32 cellular contexts compared by ENCODE assay signal in genomic region chrX:106780664-106781377, GRCh38. TPM values are rescaled to one million over a fixed set of nuclear protein-coding genes. Genes with fewer than 3 reads are reported as not detected.
DNase-seq lines count a peak whose midpoint lies in the region; ATAC-seq, FAIRE-seq and TF ChIP-seq lines count a peak whose summit lies in the region.
"Had no signal": no experiment of that assay in that cellular context is flagged by ENCODE, and none has a peak within 500 bp of the region (broad histone marks: within the 10 kb centered on the region; RNA-seq: fewer than 3 reads in every experiment).

No MANE protein-coding gene starts in this region.

- no peak overlapping the region for H2BK12ac ChIP-seq in mesenchymal stem cell (ENCODE audit: low read length in 2 of 2)

- peak in 1 of 2 experiments; percentile 38 for DNase-seq in A549 (ENCODE audit: low read depth in 1 of 2, low spot score in 1 of 2)
- peak; percentile 44 for DNase-seq in RCC 7860 (ENCODE audit: low spot score)
- peak; percentile 42 for DNase-seq in hepatocyte (ENCODE audit: low spot score)
- no peak for DNase-seq in mesenchymal stem cell
- no peak for DNase-seq in GOT3 (lab: John Stamatoyannopoulos, UW)
- DNase-seq in GM19240 (ENCODE audit: insufficient read length, low spot score), result no peak
- DNase-seq in stimulated activated naive CD4-positive, alpha-beta T cell (lab: John Stamatoyannopoulos, UW), result no peak
- DNase-seq: activated CD4-positive, alpha-beta T cell treated with anti-CD3 and anti-CD28 coated beads for 48 hours; activated T-cell treated with anti-CD3 and anti-CD28 coated beads, Interleukin-2, amount 50 U/mL, for 24 hours; dorsolateral prefrontal cortex; EL; head of caudate nucleus; HFFc6; Karpas-422; left ventricle myocardium inferior; naive thymus-derived CD8-positive, alpha-beta T cell; NCI-H1694; NCI-H524 treated with DMSO at 0.1 percent for 48 hours; NK-92 treated with Interleukin-12 subunit alpha and Interleukin-12 subunit beta, amount 100 ng/mL, for 24 hours; PC-3; retina; Right ventricle myocardium superior; stimulated activated CD4-positive, alpha-beta T cell treated with anti-CD3 and anti-CD28 coated beads, Interleukin-1b, Interleukin-23, amount 100 ng/mL, for 48 hours; T-helper 9 cell; tibial artery; WERI-Rb-1 had no signal

- TF ChIP-seq EP300 in A549 (IDR thresholded peaks at IDR 0.05), result no peak

- H3K4ac ChIP-seq in mesenchymal stem cell (ENCODE audit: low read depth in 1 of 2, low read length in 2 of 2), result no peak overlapping the region

- H2BK15ac ChIP-seq in mesenchymal stem cell (ENCODE audit: low read depth, poor library complexity, severe bottlenecking), result no peak overlapping the region

- no peak for TF ChIP-seq POLR2A in A549 (IDR thresholded peaks at IDR 0.05; ENCODE audit: low read length)

- 3% methylated on average over 1 of the region's 1 CpG for WGBS in A549 (ENCODE audit: missing lambda C conversion rate)
- WGBS in hepatocyte (ENCODE audit: low lambda C conversion rate, missing lambda C conversion rate), result 39% methylated on average over 1 of the region's 1 CpG
- WGBS in mesenchymal stem cell, result 63% methylated on average over 1 of the region's 1 CpG

- no peaks in the 10 kb centered on the region for H4K20me1 ChIP-seq in hepatocyte (ENCODE audit: insufficient read depth, poor library complexity, severe bottlenecking)

- no peak overlapping the region for H4K91ac ChIP-seq in mesenchymal stem cell (ENCODE audit: low read length)

- no peak overlapping the region for H2BK120ac ChIP-seq in mesenchymal stem cell (ENCODE audit: low read depth, low read length)

- no peak overlapping the region for H3K14ac ChIP-seq in mesenchymal stem cell (ENCODE audit: low read length in 2 of 2)

- POLR2A ChIA-PET in A549 (lab: Yijun Ruan, JAX), result no interaction called here

- no peak overlapping the region for H3K18ac ChIP-seq in mesenchymal stem cell (ENCODE audit: low read depth in 1 of 2, low read length in 2 of 2)

- H3K4me3 ChIP-seq in A549 (no peak overlapping the region), hepatocyte (no peak overlapping the region), mesenchymal stem cell (ENCODE audit: insufficient read depth in 1 of 2, low read depth in 1 of 2, low read length in 2 of 2) (no peak overlapping the region)
- H3K4me3 ChIP-seq: BLaER1 treated with 17β-estradiol and CSF1 and Interleukin-3, amounts not matched to agents 10 nM and 100 nM; dorsolateral prefrontal cortex; GM23248; left ventricle myocardium inferior; smooth muscle cell; tibial artery had no signal

- TF ChIP-seq RAD21 in A549 (conservative IDR thresholded peaks at IDR 0.05 in 1 of 2, IDR thresholded peaks at IDR 0.05 in 1 of 2), result no peak

- peak; percentile 78 for FAIRE-seq in A549 (lab: Jason Lieb, UNC)
- peak; percentile 98 for FAIRE-seq in RCC 7860 (lab: Jason Lieb, UNC)
- FAIRE-seq: GM12891 had no signal

- no peak for TF ChIP-seq CTCF in A549 (IDR thresholded peaks at IDR 0.05)
- TF ChIP-seq CTCF in hepatocyte (IDR thresholded peaks at IDR 0.05; ENCODE audit: poor library complexity), result no peak

- H2AK5ac ChIP-seq in mesenchymal stem cell (ENCODE audit: low read length, severe bottlenecking), result no peak overlapping the region

- H3K27me3 ChIP-seq in hepatocyte (no peaks in the 10 kb centered on the region), mesenchymal stem cell (ENCODE audit: control insufficient read depth in 1 of 2, insufficient read depth in 1 of 2, low read length in 2 of 2) (peaks cover 0 to 29% of the 10 kb centered on the region in 2 experiments)
- H3K27me3 ChIP-seq: tibial artery had no signal

- no peak overlapping the region for H3K9ac ChIP-seq in mesenchymal stem cell (ENCODE audit: low read length)
- H3K9ac ChIP-seq: BLaER1 treated with 17β-estradiol and CSF1 and Interleukin-3, amounts not matched to agents 10 nM and 100 nM; GM23248 had no signal

- ATAC-seq in A549, result peak; percentile 72 to 74
- no peak for ATAC-seq in GM21786 (IDR thresholded peaks at IDR 0.05; ENCODE audit: unreplicated experiment)
- ATAC-seq: naive thymus-derived CD8-positive, alpha-beta T cell; PC-3 had no signal

- H3K79me2 ChIP-seq in hepatocyte, result no peaks in the 10 kb centered on the region

- no peaks in the 10 kb centered on the region for H3K36me3 ChIP-seq in hepatocyte (replicated peaks; ENCODE audit: insufficient read depth, low read depth)
- no peaks in the 10 kb centered on the region for H3K36me3 ChIP-seq in mesenchymal stem cell (ENCODE audit: control insufficient read depth in 1 of 2, insufficient read depth in 2 of 2, low read depth in 1 of 2, low read length in 2 of 2)
- H3K36me3 ChIP-seq: BLaER1 treated with 17β-estradiol and CSF1 and Interleukin-3, amounts not matched to agents 10 nM and 100 nM; left ventricle myocardium inferior; tibial artery; WERI-Rb-1 had no signal

- H3K4me1 ChIP-seq in A549 (peaks cover 19% of the 10 kb centered on the region), hepatocyte (ENCODE audit: insufficient read depth) (peaks cover 5% of the 10 kb centered on the region), mesenchymal stem cell (ENCODE audit: control insufficient read depth, insufficient read depth, low read depth, low read length) (no peaks in the 10 kb centered on the region)
- H3K4me1 ChIP-seq: BLaER1 treated with 17β-estradiol and CSF1 and Interleukin-3, amounts not matched to agents 10 nM and 100 nM; left ventricle myocardium inferior; tibial artery had no signal

- no peak overlapping the region for H2BK5ac ChIP-seq in mesenchymal stem cell (ENCODE audit: low read depth, low read length, poor library complexity, severe bottlenecking)

- H2AFZ ChIP-seq in hepatocyte, result no peak overlapping the region
- no peak overlapping the region for H2AFZ ChIP-seq in mesenchymal stem cell (ENCODE audit: low read depth, low read length)
- H2AFZ ChIP-seq: GM23248 had no signal

- H3K23ac ChIP-seq in mesenchymal stem cell (ENCODE audit: low read length in 2 of 2), result no peak overlapping the region

- H4K8ac ChIP-seq in mesenchymal stem cell (ENCODE audit: low read length), result no peak overlapping the region

- CTCF ChIA-PET in A549 (lab: Yijun Ruan, JAX), result interaction anchor here (2.4 kb wide), 1 partner anchor 300 kb away, joined by 10 read pairs; no protein-coding TSS in a partner anchor

- peak overlapping the region; percentile 30 to 44; a peak in 2 of 6 replicates for H3K27ac ChIP-seq in A549
- peak overlapping the region; percentile 77 for H3K27ac ChIP-seq in hepatocyte
- peak overlapping the region; percentile 23 for H3K27ac ChIP-seq in mesenchymal stem cell (ENCODE audit: low read length, poor library complexity, severe bottlenecking)
- H3K27ac ChIP-seq: BLaER1 treated with 17β-estradiol and CSF1 and Interleukin-3, amounts not matched to agents 10 nM and 100 nM; dorsolateral prefrontal cortex; GM23248; left ventricle myocardium inferior; tibial artery; WERI-Rb-1 had no signal

- H3K9me3 ChIP-seq in A549, result no peaks in the 10 kb centered on the region
- no peaks in the 10 kb centered on the region for H3K9me3 ChIP-seq in hepatocyte (ENCODE audit: low read depth)
- no peaks in the 10 kb centered on the region for H3K9me3 ChIP-seq in mesenchymal stem cell (ENCODE audit: control insufficient read depth, low read length)
- H3K9me3 ChIP-seq: BLaER1 treated with 17β-estradiol and CSF1 and Interleukin-3, amounts not matched to agents 10 nM and 100 nM; left ventricle myocardium inferior; tibial artery had no signal

- H3K4me2 ChIP-seq in A549, result peak overlapping the region; percentile 62
- peak overlapping the region; percentile 38 for H3K4me2 ChIP-seq in hepatocyte
- H3K4me2 ChIP-seq in mesenchymal stem cell (ENCODE audit: low read length, poor library complexity, severe bottlenecking), result no peak overlapping the region
- H3K4me2 ChIP-seq: BLaER1 treated with 17β-estradiol and CSF1 and Interleukin-3, amounts not matched to agents 10 nM and 100 nM; smooth muscle cell had no signal

- H3K79me1 ChIP-seq in mesenchymal stem cell (replicated peaks; ENCODE audit: low read length, poor library complexity, severe bottlenecking), result no peaks in the 10 kb centered on the region

- no peaks in the 10 kb centered on the region for H3K9me2 ChIP-seq in hepatocyte (replicated peaks; ENCODE audit: insufficient read depth)

TF ChIP-seq in A549, 52 proteins besides CTCF, POLR2A, EP300 and RAD21:
- TF ChIP-seq FOSL2 (IDR thresholded peaks at IDR 0.05), result no peak
- 0 out of 2 replicates have a peak, but pooled peaks have one; percentile 8 for TF ChIP-seq FOSL2 (CRISPR knock-in tag; IDR thresholded peaks at IDR 0.05)
- 0 out of 4 replicates have a peak, but pooled peaks of 1 of the 2 experiments have one; percentile 45 for TF ChIP-seq CEBPB (IDR thresholded peaks at IDR 0.05)
- no peak for TF ChIP-seq MYC (IDR thresholded peaks at IDR 0.05; ENCODE audit: borderline replicate concordance, low read length)
- no peak for TF ChIP-seq KDM5A (IDR thresholded peaks at IDR 0.05)

RNA-seq across cellular contexts. Expression of gene TBC1D8B, which starts 21.7 kb away (rescaled TPM):
- polyA plus RNA-seq in A549 (2011; rRNA removed) (2.9 and 3.3 TPM in 2 replicates), A549 (2017; fragmentation: RNase III; extraction: RNeasy Plus Mini Kit Qiagen cat#74134 plus additional on column Dnase treatment) (2.6 to 3.3 TPM (median 3.2 TPM) in 3 replicates), hepatocyte (6.4 and 9.8 TPM in 2 replicates)
- polyA plus RNA-seq in A549 (2012; cell fraction: cytosol; rRNA removed), result 0.14 and 0.22 TPM in 2 replicates
- polyA plus RNA-seq in A549 (2012; cell fraction: nucleus; rRNA removed), result 0.11 and 0.22 TPM in 2 replicates
- 1.3 and 1.6 TPM in 2 replicates for polyA minus RNA-seq in A549 (2011; rRNA and poly(A)+ RNA removed)
- total RNA-seq in hepatocyte, result 14.6 and 15.6 TPM in 2 replicates
- polyA plus RNA-seq in mesenchymal stem cell (2013, experiment 1 of 2), result 9.2 TPM
- polyA plus RNA-seq in mesenchymal stem cell (2013, experiment 2 of 2), result 9.6 TPM

RNA-seq across cellular contexts. Expression of gene RNF128, which starts 54.3 kb away (rescaled TPM):
- 0.20 and 0.22 TPM in 2 replicates for polyA plus RNA-seq in A549 (2011; rRNA removed)
- polyA plus RNA-seq in A549 (2012; cell fraction: cytosol; rRNA removed), result 0.01 TPM in 1 of 2 replicates, not detected in the other
- polyA plus RNA-seq in A549 (2012; cell fraction: nucleus; rRNA removed), result 0.01 TPM in 1 of 2 replicates, not detected in the other
- 0.11 to 0.28 TPM (median 0.14 TPM) in 3 replicates for polyA plus RNA-seq in A549 (2017; fragmentation: RNase III; extraction: RNeasy Plus Mini Kit Qiagen cat#74134 plus additional on column Dnase treatment)
- 0.12 and 0.34 TPM in 2 replicates for polyA minus RNA-seq in A549 (2011; rRNA and poly(A)+ RNA removed)
- 95.0 and 101 TPM in 2 replicates for total RNA-seq in hepatocyte
- 39.2 and 58.0 TPM in 2 replicates for polyA plus RNA-seq in hepatocyte
- 0.01 TPM for polyA plus RNA-seq in mesenchymal stem cell (2013, experiment 1 of 2)
- not detected for polyA plus RNA-seq in mesenchymal stem cell (2013, experiment 2 of 2)
- total RNA-seq: activated CD8-positive, alpha-beta memory T cell treated with anti-CD3 and anti-CD28 coated beads for 36 hours; naive thymus-derived CD8-positive, alpha-beta T cell; PC-3 had no signal
- polyA plus RNA-seq: naive thymus-derived CD8-positive, alpha-beta T cell had no signal

Comparison
In these comparisons a context has a peak if more than half of its experiments do, and no peak if none do; other contexts are left out.
1. DNase-seq: peak in RCC 7860 (single experiment) and hepatocyte (single experiment); none in mesenchymal stem cell (single experiment), GOT3 (single experiment), GM19240 (single experiment) and stimulated activated naive CD4-positive, alpha-beta T cell (0 of 6).
2. H3K27ac ChIP-seq: peak in every context shown above with its lines; median percentile 77 in hepatocyte; 37 in A549; 23 in mesenchymal stem cell.
3. RNA of gene RNF128, which starts 54.3 kb away (polyA plus RNA-seq): 39.2 to 58.0 TPM in hepatocyte; 0.01 to 0.28 TPM in A549; every median in the first group is over 10 times any median in the second.